1 cellular context compared by ENCODE assay signal in the genomic region with DNA sequence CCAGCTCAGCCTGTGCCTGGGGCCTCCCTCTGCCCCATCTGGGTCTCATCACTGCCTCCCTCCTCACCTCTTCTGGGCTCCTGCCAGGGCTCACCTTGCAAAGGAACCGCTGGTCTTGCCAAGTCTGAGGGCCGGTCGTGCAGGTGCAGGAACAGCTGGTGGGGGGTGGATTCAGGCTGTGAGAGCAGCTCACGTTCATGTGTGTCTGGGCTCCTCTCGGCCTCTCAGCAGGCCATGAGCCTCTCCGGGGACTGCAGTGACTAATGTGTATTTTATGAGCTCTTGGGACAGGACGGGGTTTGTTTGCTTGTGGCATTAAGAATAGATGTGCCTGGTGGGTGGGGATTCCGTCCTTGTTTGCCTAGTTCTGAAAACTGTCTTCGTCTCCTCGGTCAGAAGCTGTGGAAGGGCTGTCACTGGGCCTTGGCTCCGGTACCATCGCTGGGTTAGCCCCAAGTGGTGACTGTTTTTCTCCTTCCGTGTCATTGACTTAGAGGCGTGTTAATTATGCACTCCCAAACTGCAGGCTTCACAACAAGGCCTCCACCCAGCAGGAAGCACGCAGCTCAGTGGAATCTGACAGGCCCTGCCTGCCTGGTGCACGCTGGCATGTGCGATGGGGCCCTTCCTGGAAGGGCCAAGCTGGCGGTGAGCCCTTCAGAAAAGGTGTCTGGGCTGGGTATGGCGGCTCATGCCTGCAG.
TF ChIP-seq lines count a peak whose summit lies in the region.

No MANE protein-coding gene starts in this region.

TF ChIP-seq in GM23338, 12 proteins besides CTCF, POLR2A, EP300 and RAD21 (continued from another document):
- TF ChIP-seq, protein P1, sequence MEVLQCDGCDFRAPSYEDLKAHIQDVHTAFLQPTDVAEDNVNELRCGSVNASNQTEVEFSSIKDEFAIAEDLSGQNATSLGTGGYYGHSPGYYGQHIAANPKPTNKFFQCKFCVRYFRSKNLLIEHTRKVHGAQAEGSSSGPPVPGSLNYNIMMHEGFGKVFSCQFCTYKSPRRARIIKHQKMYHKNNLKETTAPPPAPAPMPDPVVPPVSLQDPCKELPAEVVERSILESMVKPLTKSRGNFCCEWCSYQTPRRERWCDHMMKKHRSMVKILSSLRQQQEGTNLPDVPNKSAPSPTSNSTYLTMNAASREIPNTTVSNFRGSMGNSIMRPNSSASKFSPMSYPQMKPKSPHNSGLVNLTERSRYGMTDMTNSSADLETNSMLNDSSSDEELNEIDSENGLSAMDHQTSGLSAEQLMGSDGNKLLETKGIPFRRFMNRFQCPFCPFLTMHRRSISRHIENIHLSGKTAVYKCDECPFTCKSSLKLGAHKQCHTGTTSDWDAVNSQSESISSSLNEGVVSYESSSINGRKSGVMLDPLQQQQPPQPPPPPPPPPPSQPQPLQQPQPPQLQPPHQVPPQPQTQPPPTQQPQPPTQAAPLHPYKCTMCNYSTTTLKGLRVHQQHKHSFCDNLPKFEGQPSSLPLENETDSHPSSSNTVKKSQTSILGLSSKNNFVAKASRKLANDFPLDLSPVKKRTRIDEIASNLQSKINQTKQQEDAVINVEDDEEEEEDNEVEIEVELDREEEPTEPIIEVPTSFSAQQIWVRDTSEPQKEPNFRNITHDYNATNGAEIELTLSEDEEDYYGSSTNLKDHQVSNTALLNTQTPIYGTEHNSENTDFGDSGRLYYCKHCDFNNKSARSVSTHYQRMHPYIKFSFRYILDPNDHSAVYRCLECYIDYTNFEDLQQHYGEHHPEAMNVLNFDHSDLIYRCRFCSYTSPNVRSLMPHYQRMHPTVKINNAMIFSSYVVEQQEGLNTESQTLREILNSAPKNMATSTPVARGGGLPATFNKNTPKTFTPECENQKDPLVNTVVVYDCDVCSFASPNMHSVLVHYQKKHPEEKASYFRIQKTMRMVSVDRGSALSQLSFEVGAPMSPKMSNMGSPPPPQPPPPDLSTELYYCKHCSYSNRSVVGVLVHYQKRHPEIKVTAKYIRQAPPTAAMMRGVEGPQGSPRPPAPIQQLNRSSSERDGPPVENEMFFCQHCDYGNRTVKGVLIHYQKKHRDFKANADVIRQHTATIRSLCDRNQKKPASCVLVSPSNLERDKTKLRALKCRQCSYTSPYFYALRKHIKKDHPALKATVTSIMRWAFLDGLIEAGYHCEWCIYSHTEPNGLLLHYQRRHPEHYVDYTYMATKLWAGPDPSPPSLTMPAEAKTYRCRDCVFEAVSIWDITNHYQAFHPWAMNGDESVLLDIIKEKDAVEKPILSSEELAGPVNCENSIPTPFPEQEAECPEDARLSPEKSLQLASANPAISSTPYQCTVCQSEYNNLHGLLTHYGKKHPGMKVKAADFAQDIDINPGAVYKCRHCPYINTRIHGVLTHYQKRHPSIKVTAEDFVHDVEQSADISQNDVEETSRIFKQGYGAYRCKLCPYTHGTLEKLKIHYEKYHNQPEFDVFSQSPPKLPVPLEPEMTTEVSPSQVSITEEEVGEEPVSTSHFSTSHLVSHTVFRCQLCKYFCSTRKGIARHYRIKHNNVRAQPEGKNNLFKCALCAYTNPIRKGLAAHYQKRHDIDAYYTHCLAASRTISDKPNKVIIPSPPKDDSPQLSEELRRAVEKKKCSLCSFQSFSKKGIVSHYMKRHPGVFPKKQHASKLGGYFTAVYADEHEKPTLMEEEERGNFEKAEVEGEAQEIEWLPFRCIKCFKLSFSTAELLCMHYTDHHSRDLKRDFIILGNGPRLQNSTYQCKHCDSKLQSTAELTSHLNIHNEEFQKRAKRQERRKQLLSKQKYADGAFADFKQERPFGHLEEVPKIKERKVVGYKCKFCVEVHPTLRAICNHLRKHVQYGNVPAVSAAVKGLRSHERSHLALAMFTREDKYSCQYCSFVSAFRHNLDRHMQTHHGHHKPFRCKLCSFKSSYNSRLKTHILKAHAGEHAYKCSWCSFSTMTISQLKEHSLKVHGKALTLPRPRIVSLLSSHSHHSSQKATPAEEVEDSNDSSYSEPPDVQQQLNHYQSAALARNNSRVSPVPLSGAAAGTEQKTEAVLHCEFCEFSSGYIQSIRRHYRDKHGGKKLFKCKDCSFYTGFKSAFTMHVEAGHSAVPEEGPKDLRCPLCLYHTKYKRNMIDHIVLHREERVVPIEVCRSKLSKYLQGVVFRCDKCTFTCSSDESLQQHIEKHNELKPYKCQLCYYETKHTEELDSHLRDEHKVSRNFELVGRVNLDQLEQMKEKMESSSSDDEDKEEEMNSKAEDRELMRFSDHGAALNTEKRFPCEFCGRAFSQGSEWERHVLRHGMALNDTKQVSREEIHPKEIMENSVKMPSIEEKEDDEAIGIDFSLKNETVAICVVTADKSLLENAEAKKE (CRISPR knock-in tag; IDR thresholded peaks at IDR 0.05), result no peak
- no peak for TF ChIP-seq POLR2AphosphoS5 (IDR thresholded peaks at IDR 0.05; ENCODE audit: low read depth)
- TF ChIP-seq JUNB (IDR thresholded peaks at IDR 0.05; ENCODE audit: unreplicated experiment), result no peak
- TF ChIP-seq CREB1 (CRISPR knock-in tag; IDR thresholded peaks at IDR 0.05; ENCODE audit: low read depth), result no peak
